8 cellular contexts compared by ENCODE assay signal in the genomic region with DNA sequence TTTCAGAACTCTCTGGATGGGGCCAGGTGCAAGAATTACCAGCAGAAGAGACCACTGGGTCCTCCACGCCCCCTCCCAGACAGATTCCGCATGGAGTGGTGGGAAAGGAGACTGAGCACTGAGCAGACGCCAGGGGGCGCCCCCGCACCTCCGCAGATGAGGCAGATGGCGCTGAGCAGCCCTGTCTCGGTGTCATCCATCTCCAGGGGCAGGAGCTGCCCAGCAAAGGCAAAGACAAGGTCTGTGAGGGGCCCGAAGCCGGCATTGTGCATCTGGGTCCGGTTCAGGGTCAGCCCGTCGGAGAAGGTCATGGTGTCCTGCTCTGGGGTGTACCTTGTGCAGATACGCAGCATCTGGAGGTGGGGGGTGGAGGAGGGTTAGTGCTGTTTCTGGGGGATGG. TPM values are rescaled to one million over a fixed set of nuclear protein-coding genes. Genes with fewer than 3 reads are reported as not detected.
DNase-seq lines count a peak whose midpoint lies in the region; ATAC-seq and TF ChIP-seq lines count a peak whose summit lies in the region.

No MANE protein-coding gene starts in this region.

- no peaks in the 10 kb centered on the region for H3K9me2 ChIP-seq in DOHH2 (replicated peaks; ENCODE audit: control insufficient read depth, low read length)

- H3K36me3 Mint-ChIP-seq in natural killer cell = no peaks in the 10 kb centered on the region
- peaks cover 26% of the 10 kb centered on the region for H3K36me3 Mint-ChIP-seq in stimulated activated memory B cell treated with anti-CD40 and anti-IgM and Interleukin-4, amounts not matched to agents 10 μg/mL and 1 μg/mL and 100 μg/mL, for 72 hours

- no peaks in the 10 kb centered on the region for H3K79me2 ChIP-seq in DOHH2 (ENCODE audit: control insufficient read depth, low read length)
- H3K79me2 ChIP-seq in OCI-LY3 (ENCODE audit: low read length) = no peaks in the 10 kb centered on the region

- H2AFZ ChIP-seq in OCI-LY3 (ENCODE audit: low read depth, low read length) = no peak overlapping the region

- H3K4me2 ChIP-seq in DOHH2 (ENCODE audit: low read length) (0 out of 2 replicates have a peak overlapping the region, but pooled peaks have one; percentile 7), OCI-LY3 (ENCODE audit: low read length) (peak overlapping the region; percentile 17; the same call in 1 of the 2 replicates)

- no peaks in the 10 kb centered on the region; the same call in 1 of the 2 replicates for H3F3A ChIP-seq in DOHH2 (ENCODE audit: control insufficient read depth, insufficient read depth)

- intact Hi-C loops in natural killer cell (cut with micrococcal nuclease) = loop anchor here (1.0 to 2.0 kb wide), 3 partner anchors 38 to 107 kb away; a partner anchor contains a TSS

- no peaks in the 10 kb centered on the region for H3K9me3 ChIP-seq in DOHH2 (ENCODE audit: control insufficient read depth, insufficient read depth, low read length)
- H3K9me3 ChIP-seq in OCI-LY3 (ENCODE audit: insufficient read depth, low read length) = no peaks in the 10 kb centered on the region

- H3K9me3 Mint-ChIP-seq in natural killer cell = no peaks in the 10 kb centered on the region
- no peaks in the 10 kb centered on the region for H3K9me3 Mint-ChIP-seq in stimulated activated memory B cell treated with anti-CD40 and anti-IgM and Interleukin-4, amounts not matched to agents 10 μg/mL and 1 μg/mL and 100 μg/mL, for 72 hours

- H3K27me3 ChIP-seq in DOHH2 (ENCODE audit: control insufficient read depth, low read length) = no peaks in the 10 kb centered on the region
- no peaks in the 10 kb centered on the region for H3K27me3 ChIP-seq in OCI-LY3 (ENCODE audit: low read depth, low read length)

- H3K4me3 Mint-ChIP-seq in natural killer cell = no peak overlapping the region
- no peak overlapping the region for H3K4me3 Mint-ChIP-seq in stimulated activated memory B cell treated with anti-CD40 and anti-IgM and Interleukin-4, amounts not matched to agents 10 μg/mL and 1 μg/mL and 100 μg/mL, for 72 hours

- DNase-seq in HuH-7 (ENCODE audit: low spot score) = peak; percentile 96
- peak; percentile 81 for DNase-seq in activated T-cell treated with anti-CD3 and anti-CD28 coated beads for 1 hour (ENCODE audit: low read depth)
- no peak for DNase-seq in epithelial cell of proximal tubule (ENCODE audit: low read depth)
- DNase-seq in natural killer cell = peak; percentile 84

- peak overlapping the region; percentile 34 to 38 for H3K27ac Mint-ChIP-seq in natural killer cell
- H3K27ac Mint-ChIP-seq in stimulated activated memory B cell treated with anti-CD40 and anti-IgM and Interleukin-4, amounts not matched to agents 10 μg/mL and 1 μg/mL and 100 μg/mL, for 72 hours = peak overlapping the region; percentile 66

- H4K20me1 ChIP-seq in DOHH2 (ENCODE audit: control insufficient read depth, insufficient read depth, low read depth, low read length) (no peaks in the 10 kb centered on the region), OCI-LY3 (ENCODE audit: insufficient read depth, low read length) (no peaks in the 10 kb centered on the region)

- no peak overlapping the region for H3K9ac ChIP-seq in OCI-LY3 (ENCODE audit: low read length)

- H3K4me1 ChIP-seq in DOHH2 (ENCODE audit: control insufficient read depth, low read length) = peaks cover 48% of the 10 kb centered on the region
- peaks cover 16% of the 10 kb centered on the region for H3K4me1 ChIP-seq in OCI-LY3 (ENCODE audit: low read length)

- H3K27ac ChIP-seq in DOHH2 (ENCODE audit: low read depth, low read length) (no peak overlapping the region), OCI-LY3 (ENCODE audit: low read length) (no peak overlapping the region)

- H3K36me3 ChIP-seq in DOHH2 (ENCODE audit: control insufficient read depth, low read length) = no peaks in the 10 kb centered on the region
- no peaks in the 10 kb centered on the region for H3K36me3 ChIP-seq in OCI-LY3 (replicated peaks; ENCODE audit: low read depth, low read length)

- H3K27me3 Mint-ChIP-seq in natural killer cell (ENCODE audit: low read depth in 2 of 2) = no peaks in the 10 kb centered on the region
- no peaks in the 10 kb centered on the region for H3K27me3 Mint-ChIP-seq in stimulated activated memory B cell treated with anti-CD40 and anti-IgM and Interleukin-4, amounts not matched to agents 10 μg/mL and 1 μg/mL and 100 μg/mL, for 72 hours

- ATAC-seq in natural killer cell = peak; percentile 59 to 82 (median 71)
- ATAC-seq in stimulated activated memory B cell treated with anti-CD40 and anti-IgM and Interleukin-4, amounts not matched to agents 10 μg/mL and 1 μg/mL and 100 μg/mL, for 72 hours = peak; percentile 81
- no peak for ATAC-seq in HG03342 (IDR thresholded peaks at IDR 0.05; ENCODE audit: unreplicated experiment)

- TF ChIP-seq CTCF in DOHH2 (IDR thresholded peaks at IDR 0.05; ENCODE audit: low read depth, low read length, poor library complexity, severe bottlenecking) = peak; percentile 96
- peak; percentile 94 for TF ChIP-seq CTCF in OCI-LY3 (IDR thresholded peaks at IDR 0.05; ENCODE audit: low read depth, low read length)
- TF ChIP-seq CTCF in epithelial cell of proximal tubule (conservative IDR thresholded peaks at IDR 0.05; ENCODE audit: low read depth, low read length) = peak; percentile 95
- TF ChIP-seq CTCF in natural killer cell (IDR thresholded peaks at IDR 0.05) = peak; percentile 91

- H3K4me3 ChIP-seq in DOHH2 (ENCODE audit: low read length) (no peak overlapping the region), OCI-LY3 (ENCODE audit: low read length) (no peak overlapping the region), epithelial cell of proximal tubule (ENCODE audit: low read depth, low read length) (no peak overlapping the region)

- H3K4me1 Mint-ChIP-seq in natural killer cell = peaks cover 60 to 78% of the 10 kb centered on the region in 2 donors
- H3K4me1 Mint-ChIP-seq in stimulated activated memory B cell treated with anti-CD40 and anti-IgM and Interleukin-4, amounts not matched to agents 10 μg/mL and 1 μg/mL and 100 μg/mL, for 72 hours = peaks cover 74% of the 10 kb centered on the region

RNA-seq across cellular contexts. Expression of a gene that starts 6.3 kb away (rescaled TPM):
- 0.46 and 3.3 TPM in 2 replicates for total RNA-seq in epithelial cell of proximal tubule
- total RNA-seq in natural killer cell = 100 to 1,000 TPM; 329 to 441 (median 439) TPM

RNA-seq across cellular contexts. Expression of a gene that starts 18.7 kb away (rescaled TPM):
- total RNA-seq in epithelial cell of proximal tubule = 4.2 and 6.1 TPM in 2 replicates
- 10 to 100 TPM; 24.0 to 30.6 (median 27.5) TPM for total RNA-seq in natural killer cell

RNA-seq across cellular contexts. Expression of a gene that starts 32.6 kb away (rescaled TPM):
- total RNA-seq in epithelial cell of proximal tubule (1.6 and 10.4 TPM in 2 replicates), natural killer cell (10 to 100 TPM; 50.8 to 54.4 (median 53.0) TPM)

RNA-seq across cellular contexts. Expression of a gene that starts 32.8 kb away (rescaled TPM):
- total RNA-seq in epithelial cell of proximal tubule (5.5 and 7.0 TPM in 2 replicates), natural killer cell (10 to 100 TPM; 37.1 to 65.9 (median 45.3) TPM)

RNA-seq across cellular contexts. Expression of a gene that starts 54.8 kb away (rescaled TPM):
- total RNA-seq in epithelial cell of proximal tubule (32.0 and 40.1 TPM in 2 replicates), natural killer cell (1 to 10 TPM; 1.9 to 5.8 (median 3.1) TPM)

Comparison
In these comparisons a context has a peak if more than half of its experiments do, and no peak if none do; other contexts are left out.
1. RNA of a gene that starts 6.3 kb away (total RNA-seq): 329 to 441 TPM in natural killer cell; 0.46 to 3.3 TPM in epithelial cell of proximal tubule; every median in the first group is over 10 times any median in the second.
2. Peak in every context shown above with its lines, with median percentiles within 50 percentile points of each other: CTCF ChIP-seq.